ENCODE assay signal across 8 cellular contexts in genomic region chr2:98465456-98466201, GRCh38. TPM values are rescaled to one million over a fixed set of nuclear protein-coding genes. Genes with fewer than 3 reads are reported as not detected.
DNase-seq lines count a peak whose midpoint lies in the region; ATAC-seq, FAIRE-seq and TF ChIP-seq lines count a peak whose summit lies in the region.

No MANE protein-coding gene starts in this region.

- 86% methylated on average over 11 of the region's 11 CpGs for WGBS in A549 (ENCODE audit: missing lambda C conversion rate)
- WGBS in hepatocyte (ENCODE audit: low lambda C conversion rate, missing lambda C conversion rate), result 68% methylated on average over 11 of the region's 11 CpGs

- H3K36me3 ChIP-seq in KMS-11 (ENCODE audit: insufficient read depth), result no peaks in the 10 kb centered on the region
- H3K36me3 ChIP-seq in Peyer's patch, result no peaks in the 10 kb centered on the region
- H3K36me3 ChIP-seq in hepatocyte (replicated peaks; ENCODE audit: insufficient read depth, low read depth), result no peaks in the 10 kb centered on the region

- H3K27me3 ChIP-seq in KMS-11 (ENCODE audit: insufficient read depth, low read depth) (no peaks in the 10 kb centered on the region), Peyer's patch (no peaks in the 10 kb centered on the region), hepatocyte (no peaks in the 10 kb centered on the region)

- no peaks in the 10 kb centered on the region for H3K9me2 ChIP-seq in hepatocyte (replicated peaks; ENCODE audit: insufficient read depth)

- H4K20me1 ChIP-seq in KMS-11 (ENCODE audit: insufficient read depth) (no peaks in the 10 kb centered on the region), hepatocyte (ENCODE audit: insufficient read depth, poor library complexity, severe bottlenecking) (no peaks in the 10 kb centered on the region)

- no peak for TF ChIP-seq RAD21 in A549 (conservative IDR thresholded peaks at IDR 0.05 in 1 of 2, IDR thresholded peaks at IDR 0.05 in 1 of 2)

- CTCF ChIA-PET in A549 (lab: Yijun Ruan, JAX), result interaction anchor here (0.8 to 1.6 kb wide), 2 partner anchors 10 to 18 kb away, joined by 4 read pairs; no protein-coding TSS in a partner anchor

- peak overlapping the region; percentile 24; the same call in 1 of the 3 replicates for H3K4me2 ChIP-seq in A549
- peak overlapping the region; percentile 94 for H3K4me2 ChIP-seq in KMS-11
- no peak overlapping the region for H3K4me2 ChIP-seq in hepatocyte

- no peak for FAIRE-seq in A549 (lab: Jason Lieb, UNC)

- TF ChIP-seq POLR2A in A549 (IDR thresholded peaks at IDR 0.05; ENCODE audit: low read length) (no peak), Peyer's patch (IDR thresholded peaks at IDR 0.05) (no peak)

- ATAC-seq in A549, result no peak; a peak in 1 of 6 replicates
- peak; percentile 58 for ATAC-seq in GM19324 (IDR thresholded peaks at IDR 0.05; ENCODE audit: low FRiP score, unreplicated experiment)

- no peaks in the 10 kb centered on the region for H3K9me3 ChIP-seq in A549
- no peaks in the 10 kb centered on the region for H3K9me3 ChIP-seq in Peyer's patch
- H3K9me3 ChIP-seq in hepatocyte (ENCODE audit: low read depth), result no peaks in the 10 kb centered on the region

- DNase-seq in A549 (ENCODE audit: low read depth in 1 of 2, low spot score in 1 of 2) (no peak), Peyer's patch (peak; percentile 68 to 90 (median 79)), hepatocyte (ENCODE audit: low spot score) (peak; percentile 48), ecto neural progenitor cell (ENCODE audit: low spot score) (no peak)
- DNase-seq in activated effector memory CD4-positive, alpha-beta T cell treated with anti-CD3 and anti-CD28 coated beads, Interleukin-2, amount 50 U/mL, for 16 hours, result peak; percentile 89
- peak in 2 of 3 donors; percentile 54 to 67 for DNase-seq in stimulated activated CD4-positive, alpha-beta T cell treated with anti-CD3 and anti-CD28 coated beads, TNF-alpha, amount 100 ng/mL, for 1 hour (ENCODE audit: low read depth in 3 of 3, low spot score in 1 of 3)

- H3K4me3 ChIP-seq in A549, result no peak overlapping the region
- H3K4me3 ChIP-seq in KMS-11 (IDR thresholded peaks at IDR 0.05; ENCODE audit: insufficient read depth, low read depth, low read length), result peak overlapping the region; percentile 41
- no peak overlapping the region for H3K4me3 ChIP-seq in Peyer's patch
- no peak overlapping the region for H3K4me3 ChIP-seq in hepatocyte

- H3K9ac ChIP-seq in KMS-11, result peak overlapping the region; percentile 67

- no peak for TF ChIP-seq EP300 in A549 (IDR thresholded peaks at IDR 0.05)

- TF ChIP-seq CTCF in A549 (IDR thresholded peaks at IDR 0.05) (no peak), KMS-11 (conservative IDR thresholded peaks at IDR 0.05; ENCODE audit: low read depth, low read length) (no peak), Peyer's patch (IDR thresholded peaks at IDR 0.05) (no peak), hepatocyte (IDR thresholded peaks at IDR 0.05; ENCODE audit: poor library complexity) (no peak)

- POLR2A ChIA-PET in A549 (lab: Yijun Ruan, JAX), result no interaction called here

- H2AFZ ChIP-seq in KMS-11 (ENCODE audit: low read depth), result no peak overlapping the region
- no peak overlapping the region for H2AFZ ChIP-seq in hepatocyte

- H3K27ac ChIP-seq in A549, result 0 out of 6 replicates have a peak overlapping the region, but pooled peaks of 1 of the 2 experiments have one; percentile 26
- H3K27ac ChIP-seq in KMS-11, result peak overlapping the region; percentile 97
- H3K27ac ChIP-seq in Peyer's patch, result peak overlapping the region; percentile 35 to 77 (median 75)
- no peak overlapping the region for H3K27ac ChIP-seq in hepatocyte

- H3K4me1 ChIP-seq in A549 (peaks cover 15% of the 10 kb centered on the region), KMS-11 (ENCODE audit: low read depth, poor library complexity, severe bottlenecking) (peaks cover 99% of the 10 kb centered on the region), Peyer's patch (peaks cover 0 to 64% (median 25%) of the 10 kb centered on the region in 4 donors), hepatocyte (ENCODE audit: insufficient read depth) (peaks cover 4% of the 10 kb centered on the region)

- H3K79me2 ChIP-seq in KMS-11 (ENCODE audit: insufficient read depth, low read depth) (peaks cover 60% of the 10 kb centered on the region), hepatocyte (peaks cover 53% of the 10 kb centered on the region)

TF ChIP-seq in A549, 52 proteins besides CTCF, POLR2A, EP300 and RAD21:
- TF ChIP-seq ZSCAN20 (CRISPR knock-in tag; IDR thresholded peaks at IDR 0.05) (no peak), ZFP36 (IDR thresholded peaks at IDR 0.05; ENCODE audit: borderline replicate concordance, partially characterized antibody) (no peak), RNF2 (IDR thresholded peaks at IDR 0.05; ENCODE audit: borderline replicate concordance, low read depth) (no peak), RARB (CRISPR knock-in tag; IDR thresholded peaks at IDR 0.05) (no peak), HEYL (CRISPR knock-in tag; IDR thresholded peaks at IDR 0.05) (no peak), TP53 (CRISPR knock-in tag; IDR thresholded peaks at IDR 0.05) (no peak), JUNB (IDR thresholded peaks at IDR 0.05) (no peak), EHMT2 (IDR thresholded peaks at IDR 0.05; ENCODE audit: low read depth) (no peak), NPAS2 (CRISPR knock-in tag; IDR thresholded peaks at IDR 0.05; ENCODE audit: borderline replicate concordance) (no peak), EHF (CRISPR knock-in tag; IDR thresholded peaks at IDR 0.05) (no peak), KDM5A (IDR thresholded peaks at IDR 0.05) (no peak), USF2 (IDR thresholded peaks at IDR 0.05) (no peak), CBX2 (IDR thresholded peaks at IDR 0.05; ENCODE audit: borderline replicate concordance, low read depth) (no peak), CBX8 (IDR thresholded peaks at IDR 0.05) (no peak), POLR2AphosphoS2 (conservative IDR thresholded peaks at IDR 0.05; ENCODE audit: low read length) (no peak)
- TF ChIP-seq, protein P1, sequence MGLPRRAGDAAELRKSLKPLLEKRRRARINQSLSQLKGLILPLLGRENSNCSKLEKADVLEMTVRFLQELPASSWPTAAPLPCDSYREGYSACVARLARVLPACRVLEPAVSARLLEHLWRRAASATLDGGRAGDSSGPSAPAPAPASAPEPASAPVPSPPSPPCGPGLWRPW (IDR thresholded peaks at IDR 0.05), result no peak
- TF ChIP-seq, protein P2, sequence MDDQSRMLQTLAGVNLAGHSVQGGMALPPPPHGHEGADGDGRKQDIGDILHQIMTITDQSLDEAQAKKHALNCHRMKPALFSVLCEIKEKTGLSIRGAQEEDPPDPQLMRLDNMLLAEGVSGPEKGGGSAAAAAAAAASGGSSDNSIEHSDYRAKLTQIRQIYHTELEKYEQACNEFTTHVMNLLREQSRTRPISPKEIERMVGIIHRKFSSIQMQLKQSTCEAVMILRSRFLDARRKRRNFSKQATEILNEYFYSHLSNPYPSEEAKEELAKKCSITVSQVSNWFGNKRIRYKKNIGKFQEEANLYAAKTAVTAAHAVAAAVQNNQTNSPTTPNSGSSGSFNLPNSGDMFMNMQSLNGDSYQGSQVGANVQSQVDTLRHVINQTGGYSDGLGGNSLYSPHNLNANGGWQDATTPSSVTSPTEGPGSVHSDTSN (IDR thresholded peaks at IDR 0.05), result no peak
- TF ChIP-seq, protein P3, sequence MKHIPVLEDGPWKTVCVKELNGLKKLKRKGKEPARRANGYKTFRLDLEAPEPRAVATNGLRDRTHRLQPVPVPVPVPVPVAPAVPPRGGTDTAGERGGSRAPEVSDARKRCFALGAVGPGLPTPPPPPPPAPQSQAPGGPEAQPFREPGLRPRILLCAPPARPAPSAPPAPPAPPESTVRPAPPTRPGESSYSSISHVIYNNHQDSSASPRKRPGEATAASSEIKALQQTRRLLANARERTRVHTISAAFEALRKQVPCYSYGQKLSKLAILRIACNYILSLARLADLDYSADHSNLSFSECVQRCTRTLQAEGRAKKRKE (CRISPR knock-in tag; IDR thresholded peaks at IDR 0.05; ENCODE audit: low read depth), result no peak

RNA-seq across cellular contexts. Expression of gene INPP4A, which starts 21.0 kb away (rescaled TPM):
- polyA plus RNA-seq in A549 (2011; rRNA removed), result 16.0 and 20.2 TPM in 2 replicates
- 16.9 and 20.4 TPM in 2 replicates for polyA plus RNA-seq in A549 (2012; cell fraction: cytosol; rRNA removed)
- polyA plus RNA-seq in A549 (2012; cell fraction: nucleus; rRNA removed), result 26.4 and 30.0 TPM in 2 replicates
- polyA plus RNA-seq in A549 (2017; fragmentation: RNase III; extraction: RNeasy Plus Mini Kit Qiagen cat#74134 plus additional on column Dnase treatment), result 8.8 to 9.6 TPM (median 9.4 TPM) in 3 replicates
- polyA minus RNA-seq in A549 (2011; rRNA and poly(A)+ RNA removed), result 62.4 and 71.9 TPM in 2 replicates
- total RNA-seq in Peyer's patch, result 10 to 100 TPM; 15.6 to 78.4 (median 27.4) TPM
- total RNA-seq in hepatocyte, result 9.2 and 13.1 TPM in 2 replicates
- 6.2 and 7.9 TPM in 2 replicates for polyA plus RNA-seq in hepatocyte

Comparison
In these comparisons a context has a peak if more than half of its experiments do, and no peak if none do; other contexts are left out.
1. DNase-seq: peak in Peyer's patch (3 of 3), activated effector memory CD4-positive, alpha-beta T cell treated with anti-CD3 and anti-CD28 coated beads, Interleukin-2, amount 50 U/mL, for 16 hours (single experiment), hepatocyte (single experiment) and stimulated activated CD4-positive, alpha-beta T cell treated with anti-CD3 and anti-CD28 coated beads, TNF-alpha, amount 100 ng/mL, for 1 hour (2 of 3); none in A549 (0 of 2) and ecto neural progenitor cell (single experiment).